In the genomic region with DNA sequence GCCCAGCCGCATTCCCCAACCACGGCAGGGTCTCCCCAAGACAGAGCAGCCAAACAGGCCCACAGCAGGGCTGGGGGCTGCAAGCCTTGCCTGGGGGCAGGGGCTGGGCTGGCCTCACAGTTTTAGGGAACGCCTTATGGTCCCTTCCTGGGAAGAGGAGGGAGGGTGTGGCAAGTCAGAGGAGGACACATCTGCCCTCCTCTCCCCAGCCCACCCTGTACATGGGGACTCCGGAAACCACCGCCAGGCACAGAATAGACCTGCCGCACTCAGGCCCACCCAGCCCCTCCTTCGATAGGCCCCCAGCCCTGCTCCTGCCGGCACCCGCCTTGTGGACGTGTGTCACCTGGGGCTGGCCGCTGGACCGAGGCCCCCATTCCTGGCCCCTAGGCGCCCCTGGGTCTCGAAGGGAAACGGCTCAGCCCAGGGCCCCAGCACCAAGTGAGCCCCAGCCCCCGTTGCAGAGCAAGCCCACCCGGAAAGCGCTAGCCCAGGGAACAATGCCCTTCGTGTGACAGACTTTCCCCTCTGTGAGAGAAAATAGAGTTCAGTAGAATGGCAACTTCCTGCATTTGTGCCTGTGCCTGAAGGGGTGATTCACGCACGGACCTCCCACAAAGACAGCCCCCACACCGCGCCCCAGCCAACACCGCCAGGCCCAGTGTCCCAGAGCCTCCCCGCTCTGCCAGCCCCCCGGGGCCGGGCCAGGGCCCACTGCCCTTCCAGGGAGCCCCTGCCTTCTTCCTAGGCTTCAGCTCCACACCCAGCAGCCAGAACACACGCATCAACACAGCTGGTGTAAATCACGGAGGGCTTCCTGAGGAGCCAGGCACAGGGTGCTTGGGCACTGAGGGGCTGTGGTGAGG, we compare ENCODE assay signal across 9 cellular contexts. TPM values are rescaled to one million over a fixed set of nuclear protein-coding genes. Genes with fewer than 3 reads are reported as not detected.
DNase-seq lines count a peak whose midpoint lies in the region; ATAC-seq lines count a peak whose summit lies in the region.
"Had no signal": no experiment of that assay in that cellular context is flagged by ENCODE, and none has a peak within 500 bp of the region (broad histone marks: within the 10 kb centered on the region; RNA-seq: fewer than 3 reads in every experiment).

No MANE protein-coding gene starts in this region.

- peak; percentile 40 to 66 (median 64) for ATAC-seq in T-cell (replicated peaks in 1 of 4)
- peak; percentile 21 for ATAC-seq in esophagus mucosa
- no peak for ATAC-seq in GM18511 (IDR thresholded peaks at IDR 0.05; ENCODE audit: unreplicated experiment)

- H3K4me3 Mint-ChIP-seq in T-cell: peak overlapping the region in 2 of 3 donors; percentile 25 to 49

- POLR2A ChIA-PET in T-cell (lab: Charles Lee): no interaction called here

- peaks cover 8 to 25% of the 10 kb centered on the region in 2 donors for H3K27me3 Mint-ChIP-seq in T-cell

- peak; percentile 50 for DNase-seq in activated CD4-positive, alpha-beta T cell treated with anti-CD3 and anti-CD28 coated beads for 48 hours
- DNase-seq in activated CD4-positive, alpha-beta T cell treated with anti-CD3 and anti-CD28 coated beads for 1 hour: no peak
- DNase-seq in T-cell: no peak
- DNase-seq in stimulated activated CD4-positive, alpha-beta T cell treated with anti-CD3 and anti-CD28 coated beads, Interleukin-4, amount 100 ng/mL, for 24 hours: peak; percentile 33
- no peak for DNase-seq in germinal center (ENCODE audit: low spot score)
- no peak for DNase-seq in DMS 273 (lab: John Stamatoyannopoulos, UW; ENCODE audit: unreplicated experiment)
- DNase-seq: NCI-H2171 had no signal

- peaks cover 18 to 31% (median 24%) of the 10 kb centered on the region in 3 donors for H3K4me1 Mint-ChIP-seq in T-cell

- no peaks in the 10 kb centered on the region for H3K9me3 Mint-ChIP-seq in T-cell

- CTCF ChIA-PET in T-cell (lab: Charles Lee): interaction anchor here in 1 of 2 donors (0.6 kb wide), 1 partner anchor 130 kb away, joined by 5 read pairs; no protein-coding TSS in a partner anchor

- H3K27ac Mint-ChIP-seq in T-cell: no peak overlapping the region

- H3K36me3 Mint-ChIP-seq in T-cell: no peaks in the 10 kb centered on the region

RNA-seq across cellular contexts. Expression of gene NUDT14, which starts 12.0 kb away (rescaled TPM):
- total RNA-seq in T-cell: 10 to 100 TPM; 10.0 to 25.5 (median 20.2) TPM
- total RNA-seq in esophagus mucosa: 14.7 TPM

RNA-seq across cellular contexts. Expression of gene JAG2, which starts 24.5 kb away (rescaled TPM):
- 1 to 10 TPM in 4 of 5 donors, under 1 TPM in 1; 0.76 to 1.9 (median 1.2) TPM for total RNA-seq in T-cell
- total RNA-seq in esophagus mucosa: 18.9 TPM

RNA-seq across cellular contexts. Expression of gene BTBD6, which starts 55.2 kb away (rescaled TPM):
- 10 to 100 TPM; 36.0 to 55.1 (median 43.3) TPM for total RNA-seq in T-cell
- 34.4 TPM for total RNA-seq in esophagus mucosa

Comparison
In these comparisons a context has a peak if more than half of its experiments do, and no peak if none do; other contexts are left out.
1. DNase-seq: peak in activated CD4-positive, alpha-beta T cell treated with anti-CD3 and anti-CD28 coated beads for 48 hours (single experiment) and stimulated activated CD4-positive, alpha-beta T cell treated with anti-CD3 and anti-CD28 coated beads, Interleukin-4, amount 100 ng/mL, for 24 hours (single experiment); none in activated CD4-positive, alpha-beta T cell treated with anti-CD3 and anti-CD28 coated beads for 1 hour (single experiment), T-cell (0 of 34), germinal center (single experiment) and DMS 273 (single experiment).